ENCODE assay signal across 28 cellular contexts in the genomic region with DNA sequence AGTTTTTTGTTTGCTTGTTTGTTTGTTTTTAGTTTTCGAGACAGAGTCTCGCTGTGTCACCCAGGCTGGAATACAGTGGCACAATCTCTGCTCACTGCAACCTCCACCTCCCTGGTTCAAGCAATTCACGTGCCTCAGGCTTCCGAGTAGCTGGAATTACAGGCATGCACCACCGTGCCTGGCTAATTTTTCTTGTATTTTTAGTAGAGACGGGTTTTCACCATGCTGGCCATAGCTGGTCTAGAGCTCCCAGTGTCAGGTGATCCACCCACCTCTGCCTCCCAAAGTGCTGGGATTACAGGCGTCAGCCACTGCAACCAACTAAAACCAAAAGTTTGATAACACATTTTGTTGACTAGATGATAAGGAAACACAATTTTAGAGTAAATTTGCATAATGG.
"Had no signal": no experiment of that assay in that cellular context is flagged by ENCODE, and none has a peak within 500 bp of the region (broad histone marks: within the 10 kb centered on the region; RNA-seq: fewer than 3 reads in every experiment).

No MANE protein-coding gene starts in this region.

- H3K4me3 ChIP-seq: pancreas, prostate gland, right atrium auricular region, right lobe of liver, sigmoid colon, stomach, thoracic aorta, thyroid gland, tibial nerve, upper lobe of right lung, uterus had no signal

- H3K4me3 Mint-ChIP-seq: naive thymus-derived CD4-positive, alpha-beta T cell; natural killer cell treated with Interleukin-12 subunit alpha and Interleukin-12 subunit beta and Interleukin-15 and Interleukin-18, amount 100 ng/mL, for 72 hours; nephron progenitor cell; neural crest cell; stimulated activated effector memory CD8-positive, alpha-beta T cell treated with anti-CD3 and anti-CD28 coated beads, Interleukin-12 subunit alpha, Interleukin-12 subunit beta, amount 100 ng/mL, for 72 hours; stimulated activated naive B cell treated with anti-CD40 and anti-IgM and Interleukin-4, amounts not matched to agents 10 μg/mL and 1 μg/mL and 100 μg/mL, for 72 hours; stimulated activated naive CD8-positive, alpha-beta T cell treated with anti-CD3 and anti-CD28 coated beads, Interleukin-15, Interleukin-2, amounts not matched to agents 100 ng/mL and 50 ng/mL, for 24 hours; type B pancreatic cell had no signal

- H3K27ac ChIP-seq: neutrophil, pancreas, prostate gland, right atrium auricular region, right lobe of liver, sigmoid colon, stomach, thoracic aorta, thyroid gland, tibial nerve, upper lobe of right lung, uterus had no signal

- DNase-seq: naive thymus-derived CD4-positive, alpha-beta T cell; nephron progenitor cell; nucleus accumbens; pancreas; retina; right lobe of liver; sigmoid colon; small intestine; stimulated activated CD4-positive, alpha-beta T cell treated with anti-CD3 and anti-CD28 coated beads, Interleukin-15, amount 100 ng/mL, for 24 hours; stimulated activated CD4-positive, alpha-beta T cell treated with anti-CD3 and anti-CD28 coated beads, Interleukin-2, amount 100 ng/mL, for 24 hours; stimulated activated CD4-positive, alpha-beta T cell treated with anti-CD3 and anti-CD28 coated beads, Interleukin-2, amount 100 ng/mL, for 48 hours; stimulated activated CD4-positive, alpha-beta T cell treated with anti-CD3 and anti-CD28 coated beads, Interleukin-4, amount 100 ng/mL, for 24 hours; stimulated activated naive B cell treated with anti-CD40 and anti-IgM and Interleukin-4, amounts not matched to agents 10 μg/mL and 1 μg/mL and 100 μg/mL, for 72 hours; stimulated activated naive CD4-positive, alpha-beta T cell treated with Interleukin-2 at 50 U/mL for 16 hours; stomach; thyroid gland; upper lobe of right lung; uterus had no signal

- H3K9me3 Mint-ChIP-seq: naive thymus-derived CD4-positive, alpha-beta T cell; nephron progenitor cell; neural crest cell; stimulated activated effector memory CD8-positive, alpha-beta T cell treated with anti-CD3 and anti-CD28 coated beads, Interleukin-12 subunit alpha, Interleukin-12 subunit beta, amount 100 ng/mL, for 72 hours; stimulated activated naive B cell treated with anti-CD40 and anti-IgM and Interleukin-4, amounts not matched to agents 10 μg/mL and 1 μg/mL and 100 μg/mL, for 72 hours; stimulated activated naive CD8-positive, alpha-beta T cell treated with anti-CD3 and anti-CD28 coated beads, Interleukin-15, Interleukin-2, amounts not matched to agents 100 ng/mL and 50 ng/mL, for 24 hours; type B pancreatic cell had no signal

- H3K27me3 Mint-ChIP-seq: natural killer cell treated with Interleukin-12 subunit alpha and Interleukin-12 subunit beta and Interleukin-15 and Interleukin-18, amount 100 ng/mL, for 72 hours; stimulated activated naive B cell treated with anti-CD40 and anti-IgM and Interleukin-4, amounts not matched to agents 10 μg/mL and 1 μg/mL and 100 μg/mL, for 72 hours; stimulated activated naive CD8-positive, alpha-beta T cell treated with anti-CD3 and anti-CD28 coated beads, Interleukin-15, Interleukin-2, amounts not matched to agents 100 ng/mL and 50 ng/mL, for 24 hours; type B pancreatic cell had no signal

- H3K4me1 ChIP-seq: pancreas, prostate gland, right atrium auricular region, right lobe of liver, sigmoid colon, thyroid gland, tibial nerve, upper lobe of right lung, uterus had no signal

- H3K27ac Mint-ChIP-seq: naive thymus-derived CD4-positive, alpha-beta T cell; natural killer cell treated with Interleukin-12 subunit alpha and Interleukin-12 subunit beta and Interleukin-15 and Interleukin-18, amount 100 ng/mL, for 72 hours; stimulated activated effector memory CD8-positive, alpha-beta T cell treated with anti-CD3 and anti-CD28 coated beads, Interleukin-12 subunit alpha, Interleukin-12 subunit beta, amount 100 ng/mL, for 72 hours; stimulated activated naive B cell treated with anti-CD40 and anti-IgM and Interleukin-4, amounts not matched to agents 10 μg/mL and 1 μg/mL and 100 μg/mL, for 72 hours; stimulated activated naive CD8-positive, alpha-beta T cell treated with anti-CD3 and anti-CD28 coated beads, Interleukin-15, Interleukin-2, amounts not matched to agents 100 ng/mL and 50 ng/mL, for 24 hours; type B pancreatic cell had no signal

- H3K27me3 ChIP-seq: neutrophil, pancreas, right atrium auricular region, right lobe of liver, sigmoid colon, stomach, thyroid gland, tibial nerve, upper lobe of right lung, uterus had no signal

- H3K9me3 ChIP-seq: neutrophil, pancreas, prostate gland, right atrium auricular region, right lobe of liver, sigmoid colon, stomach, thoracic aorta, thyroid gland, tibial nerve, upper lobe of right lung, uterus had no signal

- H3K4me1 Mint-ChIP-seq: naive thymus-derived CD4-positive, alpha-beta T cell; nephron progenitor cell; neural crest cell; stimulated activated effector memory CD8-positive, alpha-beta T cell treated with anti-CD3 and anti-CD28 coated beads, Interleukin-12 subunit alpha, Interleukin-12 subunit beta, amount 100 ng/mL, for 72 hours; stimulated activated naive B cell treated with anti-CD40 and anti-IgM and Interleukin-4, amounts not matched to agents 10 μg/mL and 1 μg/mL and 100 μg/mL, for 72 hours had no signal

- H3K36me3 ChIP-seq: neutrophil, pancreas, prostate gland, right atrium auricular region, right lobe of liver, sigmoid colon, stomach, thoracic aorta, thyroid gland, tibial nerve, upper lobe of right lung, uterus had no signal

- ATAC-seq: naive thymus-derived CD4-positive, alpha-beta T cell; natural killer cell treated with Interleukin-12 subunit alpha and Interleukin-12 subunit beta and Interleukin-15 and Interleukin-18, amount 100 ng/mL, for 72 hours; pancreas; right lobe of liver; stimulated activated effector memory CD8-positive, alpha-beta T cell treated with anti-CD3 and anti-CD28 coated beads, Interleukin-12 subunit alpha, Interleukin-12 subunit beta, amount 100 ng/mL, for 72 hours; stimulated activated naive B cell treated with anti-CD40 and anti-IgM and Interleukin-4, amounts not matched to agents 10 μg/mL and 1 μg/mL and 100 μg/mL, for 72 hours; upper lobe of right lung had no signal

- H3K36me3 Mint-ChIP-seq: naive thymus-derived CD4-positive, alpha-beta T cell; natural killer cell treated with Interleukin-12 subunit alpha and Interleukin-12 subunit beta and Interleukin-15 and Interleukin-18, amount 100 ng/mL, for 72 hours; stimulated activated effector memory CD8-positive, alpha-beta T cell treated with anti-CD3 and anti-CD28 coated beads, Interleukin-12 subunit alpha, Interleukin-12 subunit beta, amount 100 ng/mL, for 72 hours; stimulated activated naive B cell treated with anti-CD40 and anti-IgM and Interleukin-4, amounts not matched to agents 10 μg/mL and 1 μg/mL and 100 μg/mL, for 72 hours; type B pancreatic cell had no signal
